Comparison of ENCODE assay signal across 31 cellular contexts in the genomic region with DNA sequence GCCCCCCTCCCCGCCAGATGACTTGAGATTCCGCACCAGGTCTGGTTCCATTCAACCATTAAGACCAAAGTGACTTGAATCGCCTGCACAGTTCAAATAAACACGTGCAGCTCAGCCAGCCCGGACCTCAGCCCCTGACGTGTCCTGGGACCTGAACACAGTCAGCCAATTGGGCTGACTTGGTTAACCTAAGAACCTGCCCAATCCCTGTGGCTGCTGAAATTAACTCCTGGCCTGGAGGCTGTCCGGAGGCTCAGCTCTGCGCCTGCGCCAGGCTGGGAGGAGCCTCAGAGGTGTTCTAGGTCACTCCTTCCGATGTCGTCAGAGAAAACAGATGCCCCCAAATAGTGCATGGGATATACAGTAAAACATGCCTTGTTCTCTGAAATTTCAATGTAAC.
"Had no signal": no experiment of that assay in that cellular context is flagged by ENCODE, and none has a peak within 500 bp of the region (broad histone marks: within the 10 kb centered on the region; RNA-seq: fewer than 3 reads in every experiment).

No MANE protein-coding gene starts in this region.

- H3K36me3 Mint-ChIP-seq: activated naive CD8-positive, alpha-beta T cell; brain; WTC11 had no signal

- H3K9me3 ChIP-seq: SK-N-SH had no signal

- DNase-seq: activated CD4-positive, alpha-beta T cell treated with anti-CD3 and anti-CD28 coated beads for 48 hours; activated CD4-positive, alpha-beta T cell treated with anti-CD3 and anti-CD28 coated beads, Interleukin-2, amount 50 U/mL, for 4 hours; activated CD4-positive, CD25-positive, alpha-beta regulatory T cell treated with anti-CD3 and anti-CD28 coated beads, Interleukin-2, amount 50 U/mL, for 72 hours; activated CD8-positive, alpha-beta memory T cell treated with anti-CD3 and anti-CD28 coated beads, Interleukin-2, amount 50 U/mL, for 48 hours; activated CD8-positive, alpha-beta T cell treated with anti-CD3 and anti-CD28 coated beads, Interleukin-2, amount 10 ng/mL, durations not matched to agents 7 days and 5 days; activated gamma-delta T cell; activated naive CD4-positive, alpha-beta T cell treated with anti-CD3 and anti-CD28 coated beads for 36 hours; activated T-cell treated with anti-CD3 and anti-CD28 coated beads, Interleukin-2, amount 50 U/mL, for 24 hours; amygdala; IMR-90; KG1; MV-4-11; NCI-H1092 treated with DMSO at 0.1 percent for 48 hours; NCI-H1417 treated with DMSO at 0.1 percent for 48 hours; NCI-H1694; NCI-H2029; NCI-H2107; NCI-H2171 treated with DMSO at 0.1 percent for 48 hours; NCI-H226; NCI-H510A; NCI-H69; NK-92 treated with Interleukin-12 subunit alpha and Interleukin-12 subunit beta, amount 100 ng/mL, for 24 hours; OCI-M1; RPMI8226; SK-N-SH; SW 1271 had no signal

- H3K4me2 ChIP-seq: SK-N-SH had no signal

- H3K27ac Mint-ChIP-seq: activated CD8-positive, alpha-beta T cell treated with anti-CD3 and anti-CD28 coated beads, Interleukin-2, amount 10 ng/mL, durations not matched to agents 7 days and 5 days; activated naive CD4-positive, alpha-beta T cell treated with anti-CD3 and anti-CD28 coated beads for 36 hours; activated naive CD8-positive, alpha-beta T cell; activated T-cell treated with anti-CD3 and anti-CD28 coated beads, Interleukin-2, amount 50 U/mL, for 24 hours; activated T-helper 1 cell treated with anti-CD3 and anti-CD28 coated beads, Interleukin-12 subunit alpha, Interleukin-12 subunit beta, Interleukin-2, Interleukin-4 antibody, amounts not matched to agents 30 ng/mL and 10 ng/mL and 1 ng/mL, durations not matched to agents 14 hours and 24 hours and 36 hours; brain; T-helper 2 cell treated with Interferon-gamma antibody and Interleukin-4, amounts not matched to agents 5 μg/mL and 100 μg/mL, for 36 hours; WTC11 had no signal

- H3K9me3 Mint-ChIP-seq: activated naive CD4-positive, alpha-beta T cell treated with anti-CD3 and anti-CD28 coated beads for 36 hours; activated T-cell treated with anti-CD3 and anti-CD28 coated beads, Interleukin-2, amount 50 U/mL, for 24 hours; activated T-helper 1 cell treated with anti-CD3 and anti-CD28 coated beads, Interleukin-12 subunit alpha, Interleukin-12 subunit beta, Interleukin-2, Interleukin-4 antibody, amounts not matched to agents 30 ng/mL and 10 ng/mL and 1 ng/mL, durations not matched to agents 14 hours and 24 hours and 36 hours; T-helper 2 cell treated with Interferon-gamma antibody and Interleukin-4, amounts not matched to agents 5 μg/mL and 100 μg/mL, for 36 hours; WTC11 had no signal

- H3K9ac ChIP-seq: SK-N-SH had no signal

- H3K4me3 Mint-ChIP-seq: activated CD8-positive, alpha-beta T cell treated with anti-CD3 and anti-CD28 coated beads, Interleukin-2, amount 10 ng/mL, durations not matched to agents 7 days and 5 days; activated naive CD4-positive, alpha-beta T cell treated with anti-CD3 and anti-CD28 coated beads for 36 hours; activated naive CD8-positive, alpha-beta T cell; activated T-cell treated with anti-CD3 and anti-CD28 coated beads, Interleukin-2, amount 50 U/mL, for 24 hours; activated T-helper 1 cell treated with anti-CD3 and anti-CD28 coated beads, Interleukin-12 subunit alpha, Interleukin-12 subunit beta, Interleukin-2, Interleukin-4 antibody, amounts not matched to agents 30 ng/mL and 10 ng/mL and 1 ng/mL, durations not matched to agents 14 hours and 24 hours and 36 hours; brain; T-helper 2 cell treated with Interferon-gamma antibody and Interleukin-4, amounts not matched to agents 5 μg/mL and 100 μg/mL, for 36 hours; WTC11 had no signal
